ENCODE assay signal across 8 cellular contexts in genomic region chr1:177181631-177182291, GRCh38. TPM values are rescaled to one million over a fixed set of nuclear protein-coding genes. Genes with fewer than 3 reads are reported as not detected.
DNase-seq lines count a peak whose midpoint lies in the region; ATAC-seq, FAIRE-seq and TF ChIP-seq lines count a peak whose summit lies in the region.

No MANE protein-coding gene starts in this region.

- peaks cover 23% of the 10 kb centered on the region for H3K27me3 Mint-ChIP-seq in HFFc6 (ENCODE audit: insufficient read depth)
- H3K27me3 Mint-ChIP-seq in chondrocyte (ENCODE audit: low read depth): peaks cover 61% of the 10 kb centered on the region

- H3K9me3 ChIP-seq in MG63: no peaks in the 10 kb centered on the region
- no peaks in the 10 kb centered on the region for H3K9me3 ChIP-seq in SK-N-MC (ENCODE audit: low read depth, low read length)
- 0 out of 2 replicates have a peak, but pooled peaks cover 5% of the 10 kb centered on the region for H3K9me3 ChIP-seq in HepG2 (ENCODE audit: low read length)

- H3K4me3 Mint-ChIP-seq in HFFc6 (peak overlapping the region; percentile 74), chondrocyte (ENCODE audit: unreplicated experiment) (peak overlapping the region; percentile 63)

- intact Hi-C loops in HepG2 (cut with micrococcal nuclease; ENCODE audit: unreplicated experiment): loop anchor here (1.0 kb wide), 2 partner anchors 232 to 284 kb away; no protein-coding TSS in a partner anchor

- 0 out of 2 replicates have a peak, but pooled peaks cover 8% of the 10 kb centered on the region for H3K4me1 ChIP-seq in HepG2 (ENCODE audit: insufficient read depth, low read length)

- BruUV-seq in HepG2 (replicated peaks; lab: Mats Ljungman, UMichigan): no TSS peak

- H3K36me3 Mint-ChIP-seq in HFFc6 (ENCODE audit: low read depth): no peaks in the 10 kb centered on the region
- no peaks in the 10 kb centered on the region for H3K36me3 Mint-ChIP-seq in chondrocyte (ENCODE audit: low read depth)

- ATAC-seq in HepG2: peak; percentile 98

- peak overlapping the region; percentile 70 for H3K4me2 ChIP-seq in HepG2 (ENCODE audit: low read depth, low read length)

- H3K4me3 ChIP-seq in GM12865 (ENCODE audit: low read depth, low read length) (no peak overlapping the region), MG63 (peak overlapping the region; percentile 23), SK-N-MC (peak overlapping the region; percentile 73), HepG2 (replicated peaks in 1 of 3; ENCODE audit: insufficient read depth in 1 of 3, low read depth in 2 of 3, low read length in 3 of 3) (peak overlapping the region in 1 of 3 experiments; percentile 30; a peak in 1 of 6 replicates)

- no peak overlapping the region for H3K27ac ChIP-seq in 22Rv1
- H3K27ac ChIP-seq in SK-N-MC: no peak overlapping the region
- no peak overlapping the region for H3K27ac ChIP-seq in HepG2 (ENCODE audit: extremely low read length, insufficient read depth, low read length)

- in situ Hi-C loops in HepG2 (cut with HindIII; ENCODE audit: extremely low pct_ligation_motif_present, low pct_unique_long_range_greater_than_20kb): no loop called here

- peak; percentile 95 for TF ChIP-seq CTCF in 22Rv1 (IDR thresholded peaks at IDR 0.05)
- peak; percentile 76 for TF ChIP-seq CTCF in GM12865 (IDR thresholded peaks at IDR 0.05; ENCODE audit: insufficient read depth, low read depth, low read length, missing control alignments)
- TF ChIP-seq CTCF in HFFc6 (IDR thresholded peaks at IDR 0.05): peak; percentile 82
- TF ChIP-seq CTCF in chondrocyte (IDR thresholded peaks at IDR 0.05): peak; percentile 85
- peak; percentile 84 for TF ChIP-seq CTCF in HepG2 (CRISPR knock-in tag; IDR thresholded peaks at IDR 0.05)

- H3K27me3 ChIP-seq in MG63: peaks cover 33% of the 10 kb centered on the region
- H3K27me3 ChIP-seq in HepG2 (ENCODE audit: control insufficient read depth in 1 of 2, insufficient read depth in 2 of 2, low read length in 2 of 2): peaks cover 3 to 14% of the 10 kb centered on the region in 2 experiments; a peak in 3 of 5 replicates

- WGBS in HepG2 (ENCODE audit: low lambda C conversion rate): 0% methylated on average over 20 of the region's 32 CpGs

- no peaks in the 10 kb centered on the region for H4K20me1 ChIP-seq in HepG2 (ENCODE audit: insufficient read depth, low read length)

- CTCF ChIA-PET in HepG2 (lab: Yijun Ruan, JAX; ENCODE audit: low intra/inter-chr PET ratio, low total read pairs): interaction anchor here (1.5 to 1.6 kb wide), 2 partner anchors 232 to 284 kb away, joined by 4 to 5 read pairs; no protein-coding TSS in a partner anchor

- no peak for TF ChIP-seq RAD21 in HepG2 (CRISPR knock-in tag; IDR thresholded peaks at IDR 0.05)

- no peak overlapping the region for H2AFZ ChIP-seq in HepG2 (ENCODE audit: low read length)

- no peak overlapping the region for H3K9ac ChIP-seq in SK-N-MC (ENCODE audit: insufficient read length)
- H3K9ac ChIP-seq in HepG2 (ENCODE audit: insufficient read depth, low read depth, low read length): no peak overlapping the region

- no peak for FAIRE-seq in HepG2 (lab: Jason Lieb, UNC)

- no peaks in the 10 kb centered on the region for H3K9me3 Mint-ChIP-seq in HFFc6
- H3K9me3 Mint-ChIP-seq in chondrocyte (ENCODE audit: low read depth): peaks cover 5% of the 10 kb centered on the region

- TF ChIP-seq POLR2A in HepG2 (IDR thresholded peaks at IDR 0.05; ENCODE audit: insufficient read depth in 1 of 2, low read depth in 2 of 2, low read length in 2 of 2): no peak

- H3K4me1 Mint-ChIP-seq in HFFc6 (ENCODE audit: low read depth) (0 out of 2 replicates have a peak, but pooled peaks cover 8% of the 10 kb centered on the region), chondrocyte (ENCODE audit: low read depth) (peaks cover 9% of the 10 kb centered on the region)

- H3K27ac Mint-ChIP-seq in HFFc6: no peak overlapping the region
- no peak overlapping the region for H3K27ac Mint-ChIP-seq in chondrocyte (ENCODE audit: unreplicated experiment)

- no peak for TF ChIP-seq EP300 in HepG2 (IDR thresholded peaks at IDR 0.05; ENCODE audit: low read depth in 2 of 2, low read length in 2 of 2)
- TF ChIP-seq EP300 in HepG2 (CRISPR knock-in tag; IDR thresholded peaks at IDR 0.05; ENCODE audit: borderline replicate concordance): no peak

- POLR2A ChIA-PET in HepG2 (lab: Yijun Ruan, JAX): no interaction called here

- H3K36me3 ChIP-seq in MG63 (no peaks in the 10 kb centered on the region), SK-N-MC (ENCODE audit: insufficient read depth, low read length) (no peaks in the 10 kb centered on the region), HepG2 (replicated peaks in 1 of 2; ENCODE audit: control insufficient read depth in 1 of 2, insufficient read depth in 2 of 2, low read length in 2 of 2) (no peaks in the 10 kb centered on the region)

- no peaks in the 10 kb centered on the region for H3K79me2 ChIP-seq in HepG2 (ENCODE audit: insufficient read depth, low read length)

- peak; percentile 55 for DNase-seq in GM12865 (ENCODE audit: low read depth)
- peak; percentile 4 for DNase-seq in HFFc6
- DNase-seq in MG63: peak; percentile 64
- DNase-seq in SK-N-MC (ENCODE audit: low read depth, low spot score): no peak
- DNase-seq in chondrocyte (ENCODE audit: low spot score): no peak
- DNase-seq in HepG2 (ENCODE audit: low spot score): peak; percentile 21
- peak; percentile 5 for DNase-seq in stimulated activated CD8-positive, alpha-beta memory T cell treated with anti-CD3 and anti-CD28 coated beads, Interleukin-7, amount 100 ng/mL, for 24 hours (ENCODE audit: low read depth)

TF ChIP-seq in HepG2, 621 proteins besides CTCF, POLR2A, EP300 and RAD21 (continues in another document):
- no peak for TF ChIP-seq IRF2 (CRISPR knock-in tag; IDR thresholded peaks at IDR 0.05)
- TF ChIP-seq ZFP1 (CRISPR knock-in tag; IDR thresholded peaks at IDR 0.05): no peak
- peak; percentile 61 for TF ChIP-seq STAG1 (CRISPR knock-in tag; IDR thresholded peaks at IDR 0.05)

RNA-seq across cellular contexts. Expression of gene BRINP2, which starts 11.0 kb away (rescaled TPM):
- not detected for total RNA-seq in HFFc6 (2021; fragmentation: NEBNext Ultra II Directional; extraction: Animal tissue kit (Norgen Biotek cat#: 25700))
- not detected in 2 replicates for total RNA-seq in MG63 (2014; rRNA removed; shearing (Covaris generic); ENCODE audit: low replicate concordance)
- total RNA-seq in chondrocyte (not detected in 3 replicates), HepG2 (2016; rRNA removed; fragmentation: Illumina TruSeq; extraction: Trizol) (0.07 and 0.20 TPM in 2 replicates)
- not detected in 2 replicates for total RNA-seq in HepG2 (2016; cell fraction: cytosol; rRNA removed; fragmentation: Illumina TruSeq; extraction: Trizol; ENCODE audit: low read depth)
- total RNA-seq in HepG2 (2016; cell fraction: insoluble cytoplasmic fraction; rRNA removed; fragmentation: Illumina TruSeq; extraction: Trizol): 0.13 and 0.62 TPM in 2 replicates
- 0.28 TPM in 1 of 2 replicates, not detected in the other for total RNA-seq in HepG2 (2016; cell fraction: membrane; rRNA removed; fragmentation: Illumina TruSeq; extraction: Trizol)
- total RNA-seq in HepG2 (2016; cell fraction: nucleus; rRNA removed; fragmentation: Illumina TruSeq; extraction: Trizol): 0.62 and 1.7 TPM in 2 replicates
- polyA plus RNA-seq in HepG2 (2011; rRNA removed): 0.08 and 0.17 TPM in 2 replicates
- 0.04 and 0.10 TPM in 2 replicates for polyA plus RNA-seq in HepG2 (2011; cell fraction: cytosol; rRNA removed)
- 0.06 and 0.52 TPM in 2 replicates for polyA plus RNA-seq in HepG2 (2011; cell fraction: nucleus; rRNA removed)
- polyA plus RNA-seq in HepG2 (2012): not detected in 2 replicates
- not detected in 2 replicates for polyA plus RNA-seq in HepG2 (2016; cell fraction: cytosol; fragmentation: Illumina TruSeq; extraction: Trizol; ENCODE audit: low read depth)
- polyA plus RNA-seq in HepG2 (2016; cell fraction: insoluble cytoplasmic fraction; fragmentation: Illumina TruSeq; extraction: Trizol; ENCODE audit: low read depth): 0.12 TPM in 1 of 2 replicates, not detected in the other
- polyA plus RNA-seq in HepG2 (2016; cell fraction: membrane; fragmentation: Illumina TruSeq; extraction: Trizol; ENCODE audit: low read depth): 0.05 TPM in 1 of 2 replicates, not detected in the other
- polyA plus RNA-seq in HepG2 (2016; cell fraction: nucleus; fragmentation: Illumina TruSeq; extraction: Trizol; ENCODE audit: insufficient read depth, low read depth): 0.24 TPM in 1 of 2 replicates, not detected in the other
- polyA minus RNA-seq in HepG2 (2011; rRNA and poly(A)+ RNA removed; ENCODE audit: low replicate concordance): 0.30 TPM in 1 of 2 replicates, not detected in the other
- polyA minus RNA-seq in HepG2 (2011; cell fraction: cytosol; rRNA and poly(A)+ RNA removed): not detected in 2 replicates
- polyA minus RNA-seq in HepG2 (2011; cell fraction: nucleus; rRNA and poly(A)+ RNA removed): not detected in 2 replicates

RNA-seq across cellular contexts. Expression of gene ASTN1, which starts 17.2 kb away (rescaled TPM):
- total RNA-seq in HFFc6 (2021; fragmentation: NEBNext Ultra II Directional; extraction: Animal tissue kit (Norgen Biotek cat#: 25700)): not detected
- total RNA-seq in MG63 (2014; rRNA removed; shearing (Covaris generic); ENCODE audit: low replicate concordance): not detected in 2 replicates
- not detected in 3 replicates for total RNA-seq in chondrocyte
- total RNA-seq in HepG2 (2016; rRNA removed; fragmentation: Illumina TruSeq; extraction: Trizol): not detected in 2 replicates
- not detected in 2 replicates for total RNA-seq in HepG2 (2016; cell fraction: cytosol; rRNA removed; fragmentation: Illumina TruSeq; extraction: Trizol; ENCODE audit: low read depth)
- not detected in 2 replicates for total RNA-seq in HepG2 (2016; cell fraction: insoluble cytoplasmic fraction; rRNA removed; fragmentation: Illumina TruSeq; extraction: Trizol)
- total RNA-seq in HepG2 (2016; cell fraction: membrane; rRNA removed; fragmentation: Illumina TruSeq; extraction: Trizol): not detected in 2 replicates
- not detected in 2 replicates for total RNA-seq in HepG2 (2016; cell fraction: nucleus; rRNA removed; fragmentation: Illumina TruSeq; extraction: Trizol)
- polyA plus RNA-seq in HepG2 (2011; rRNA removed): not detected in 2 replicates
- polyA plus RNA-seq in HepG2 (2011; cell fraction: cytosol; rRNA removed): not detected in 2 replicates
- not detected in 2 replicates for polyA plus RNA-seq in HepG2 (2011; cell fraction: nucleus; rRNA removed)
- polyA plus RNA-seq in HepG2 (2012): not detected in 2 replicates
- not detected in 2 replicates for polyA plus RNA-seq in HepG2 (2016; cell fraction: cytosol; fragmentation: Illumina TruSeq; extraction: Trizol; ENCODE audit: low read depth)
- polyA plus RNA-seq in HepG2 (2016; cell fraction: insoluble cytoplasmic fraction; fragmentation: Illumina TruSeq; extraction: Trizol; ENCODE audit: low read depth): not detected in 2 replicates
- polyA plus RNA-seq in HepG2 (2016; cell fraction: membrane; fragmentation: Illumina TruSeq; extraction: Trizol; ENCODE audit: low read depth): not detected in 2 replicates
- polyA plus RNA-seq in HepG2 (2016; cell fraction: nucleus; fragmentation: Illumina TruSeq; extraction: Trizol; ENCODE audit: insufficient read depth, low read depth): not detected in 2 replicates
- not detected in 2 replicates for polyA minus RNA-seq in HepG2 (2011; rRNA and poly(A)+ RNA removed; ENCODE audit: low replicate concordance)
- polyA minus RNA-seq in HepG2 (2011; cell fraction: cytosol; rRNA and poly(A)+ RNA removed): not detected in 2 replicates
- polyA minus RNA-seq in HepG2 (2011; cell fraction: nucleus; rRNA and poly(A)+ RNA removed): not detected in 2 replicates

Comparison
In these comparisons a context has a peak if more than half of its experiments do, and no peak if none do; other contexts are left out.
1. DNase-seq: peak in GM12865 (single experiment), HFFc6 (single experiment), MG63 (single experiment), HepG2 (single experiment) and stimulated activated CD8-positive, alpha-beta memory T cell treated with anti-CD3 and anti-CD28 coated beads, Interleukin-7, amount 100 ng/mL, for 24 hours (single experiment); none in SK-N-MC (single experiment) and chondrocyte (single experiment).
2. Peak in every context shown above with its lines, with median percentiles within 50 percentile points of each other: CTCF ChIP-seq.